In the genomic region with DNA sequence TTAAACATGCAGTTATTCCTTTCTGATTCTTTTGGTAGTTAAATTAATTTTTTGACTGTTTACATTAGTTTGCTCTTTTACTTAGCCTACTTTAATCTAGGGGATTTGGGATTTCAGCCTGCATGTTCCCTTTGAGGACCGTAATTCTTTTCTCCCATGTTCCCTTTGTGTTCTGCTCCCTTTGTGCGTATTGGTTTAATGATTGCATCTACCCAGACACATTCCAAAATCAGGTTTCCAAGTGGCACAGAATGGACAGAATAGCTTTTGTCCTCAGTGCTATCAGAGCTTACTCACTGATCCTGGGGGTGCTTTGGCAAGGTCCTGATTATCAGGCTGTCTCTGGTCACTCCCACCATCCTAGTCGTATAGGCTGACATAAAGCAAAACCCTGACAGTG, we compare ENCODE assay signal across 28 cellular contexts.
"Had no signal": no experiment of that assay in that cellular context is flagged by ENCODE, and none has a peak within 500 bp of the region (broad histone marks: within the 10 kb centered on the region; RNA-seq: fewer than 3 reads in every experiment).

No MANE protein-coding gene starts in this region.

- ATAC-seq: activated naive CD4-positive, alpha-beta T cell treated with anti-CD3 and anti-CD28 coated beads, Interleukin-2, amount 50 U/mL, for 72 hours; activated T-cell treated with anti-CD3 and anti-CD28 coated beads, Interleukin-2, amount 50 U/mL, for 72 hours had no signal

- DNase-seq: activated CD4-positive, alpha-beta memory T cell treated with anti-CD3 and anti-CD28 coated beads, Interleukin-2, amount 10 ng/mL, durations not matched to agents 7 days and 5 days; activated CD4-positive, alpha-beta T cell treated with anti-CD3 and anti-CD28 coated beads for 1 hour; activated CD4-positive, alpha-beta T cell treated with anti-CD3 and anti-CD28 coated beads for 4 hours; activated CD4-positive, alpha-beta T cell treated with anti-CD3 and anti-CD28 coated beads, Interleukin-2, amount 10 ng/mL, durations not matched to agents 7 days and 5 days; activated CD4-positive, alpha-beta T cell treated with anti-CD3 and anti-CD28 coated beads, Interleukin-2, amount 50 U/mL, for 4 hours; activated CD8-positive, alpha-beta memory T cell treated with anti-CD3 and anti-CD28 coated beads, Interleukin-2, amount 50 U/mL, for 48 hours; activated gamma-delta T cell; activated naive CD4-positive, alpha-beta T cell; activated naive CD4-positive, alpha-beta T cell treated with anti-CD3 and anti-CD28 coated beads, Interleukin-2, amount 10 ng/mL, durations not matched to agents 7 days and 5 days; activated naive CD8-positive, alpha-beta T cell treated with anti-CD3 and anti-CD28 coated beads, Interleukin-2, amount 10 ng/mL, durations not matched to agents 7 days and 5 days; activated T-cell treated with anti-CD3 and anti-CD28 coated beads for 4 hours; activated T-cell treated with anti-CD3 and anti-CD28 coated beads, Interleukin-2, amount 50 U/mL, for 24 hours; activated T-cell treated with anti-CD3 and anti-CD28 coated beads, Interleukin-2, amount 50 U/mL, for 72 hours; central memory CD4-positive, alpha-beta T cell; cerebellar nuclear complex; colonic mucosa; effector CD8-positive, alpha-beta T cell; esophagus squamous epithelium; head of caudate nucleus; T-helper 2 cell had no signal

- H3K27ac ChIP-seq: ascending aorta, breast epithelium, cardiac muscle cell, colonic mucosa, epithelial cell of prostate, esophagus squamous epithelium had no signal

- H3K4me1 ChIP-seq: ascending aorta, breast epithelium, colonic mucosa, esophagus squamous epithelium had no signal

- H3K27me3 ChIP-seq: ascending aorta, breast epithelium, cardiac muscle cell, colonic mucosa, esophagus squamous epithelium had no signal

- H3K36me3 ChIP-seq: ascending aorta, breast epithelium, cardiac muscle cell, colonic mucosa, esophagus squamous epithelium had no signal

- FAIRE-seq: endometrium, endothelial cell of umbilical vein, frontal cortex had no signal

- H3K9me3 ChIP-seq: ascending aorta, colonic mucosa had no signal

- H3K4me3 ChIP-seq: ascending aorta, breast epithelium, cardiac muscle cell, colonic mucosa, esophagus squamous epithelium had no signal
